Comparison of ENCODE assay signal across 27 cellular contexts in the genomic region with DNA sequence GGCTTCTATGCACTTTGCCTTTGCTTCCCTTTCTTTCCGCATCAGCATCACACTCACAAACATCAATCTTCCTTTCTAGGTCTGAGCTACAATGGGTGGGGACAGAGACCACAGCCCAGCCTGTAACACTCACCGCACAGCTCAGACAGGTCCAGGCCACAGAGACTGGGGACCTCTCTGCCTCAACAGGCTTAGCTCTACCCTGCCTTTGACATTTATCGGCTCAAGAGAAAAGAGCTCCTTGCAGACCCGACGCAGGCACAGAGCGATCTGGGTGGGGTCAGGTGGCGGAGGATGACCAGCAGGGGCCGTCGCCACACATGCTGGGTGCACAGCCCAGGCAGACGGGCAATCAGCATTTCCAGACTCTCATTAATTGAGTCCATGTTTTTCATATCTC.
DNase-seq lines count a peak whose midpoint lies in the region; ATAC-seq, FAIRE-seq and TF ChIP-seq lines count a peak whose summit lies in the region.
"Had no signal": no experiment of that assay in that cellular context is flagged by ENCODE, and none has a peak within 500 bp of the region (broad histone marks: within the 10 kb centered on the region; RNA-seq: fewer than 3 reads in every experiment).

No MANE protein-coding gene starts in this region.

- TF ChIP-seq CTCF in K562 (IDR thresholded peaks at IDR 0.05 in 2 of 3, conservative IDR thresholded peaks at IDR 0.05 in 1 of 3; ENCODE audit: insufficient read depth in 2 of 3, low read depth in 1 of 3, low read length in 3 of 3): peak; percentile 15 to 35 (median 18); a peak in 1 of 6 replicates
- no peak for TF ChIP-seq CTCF in osteocyte (IDR thresholded peaks at IDR 0.05)
- no peak for TF ChIP-seq CTCF in upper lobe of right lung (IDR thresholded peaks at IDR 0.05)

- H3K9ac ChIP-seq in K562 (ENCODE audit: insufficient read depth in 1 of 2, low read depth in 2 of 2, low read length in 2 of 2): no peak overlapping the region
- H3K9ac ChIP-seq: GM23248 had no signal

- DNase-seq in activated CD8-positive, alpha-beta memory T cell treated with anti-CD3 and anti-CD28 coated beads for 24 hours: peak; percentile 30
- no peak for DNase-seq in activated CD8-positive, alpha-beta memory T cell treated with anti-CD3 and anti-CD28 coated beads, Interleukin-2, amount 50 U/mL, for 4 hours
- DNase-seq in K562 (ENCODE audit: extremely low read depth in 1 of 4, low spot score in 3 of 4) (no peak), osteocyte (ENCODE audit: extremely low spot score, unreplicated experiment) (peak; percentile 71), upper lobe of right lung (peak; percentile 27), NCI-H524 (lab: John Stamatoyannopoulos, UW) (no peak), NCI-H1105 treated with DMSO at 0.1 percent for 48 hours (lab: John Stamatoyannopoulos, UW) (no peak), NCI-H446 (lab: John Stamatoyannopoulos, UW) (no peak)
- DNase-seq: Calu3, DMS79 treated with DMSO at 0.1 percent for 48 hours, GF-D8, GM23248, H9, HFFc6, KBM-7, MV-4-11, NCI-H1105, NCI-H146, NCI-H1930, NCI-H2107, NCI-H446 treated with DMSO at 0.1 percent for 48 hours, NCI-H526 treated with DMSO at 0.1 percent for 48 hours, Right ventricle myocardium superior, RPMI8226 had no signal

- no peaks in the 10 kb centered on the region for H3K4me1 Mint-ChIP-seq in osteocyte (ENCODE audit: unreplicated experiment)
- H3K4me1 Mint-ChIP-seq: H9 had no signal

- BruUV-seq in K562 (replicated peaks; lab: Mats Ljungman, UMichigan): no TSS peak

- H3K4me1 ChIP-seq in K562 (replicated peaks in 1 of 2; ENCODE audit: control insufficient read depth in 2 of 2, insufficient read depth in 2 of 2, low read length in 2 of 2) (no peaks in the 10 kb centered on the region), upper lobe of right lung (no peaks in the 10 kb centered on the region)

- no peak overlapping the region for H3K4me3 Mint-ChIP-seq in osteocyte (ENCODE audit: unreplicated experiment)
- H3K4me3 Mint-ChIP-seq: H9, HFFc6 had no signal

- peak in 1 of 2 experiments; percentile 16; a peak in 1 of 4 replicates for TF ChIP-seq RAD21 in K562 (CRISPR knock-in tag; conservative IDR thresholded peaks at IDR 0.05 in 1 of 2, IDR thresholded peaks at IDR 0.05 in 1 of 2)

- no peak overlapping the region for H3K27ac Mint-ChIP-seq in osteocyte (ENCODE audit: unreplicated experiment)
- H3K27ac Mint-ChIP-seq: H9, HFFc6 had no signal

- H2AFZ ChIP-seq in K562 (ENCODE audit: low read depth, low read length): no peak overlapping the region
- H2AFZ ChIP-seq: GM23248 had no signal

- TF ChIP-seq EP300 in K562 (IDR thresholded peaks at IDR 0.05; ENCODE audit: low read length): no peak

- H3K79me2 ChIP-seq in K562 (ENCODE audit: control insufficient read depth, insufficient read depth, low read length): no peaks in the 10 kb centered on the region

- FAIRE-seq in K562 (lab: Jason Lieb, UNC): no peak
- FAIRE-seq: GM12891, GM19239, HTR-8/SVneo had no signal

- H3K9me3 Mint-ChIP-seq in osteocyte (ENCODE audit: unreplicated experiment): peaks cover 47% of the 10 kb centered on the region

- H4K20me1 ChIP-seq in K562 (replicated peaks; ENCODE audit: control insufficient read depth, insufficient read depth, low read length): no peaks in the 10 kb centered on the region

- no peaks in the 10 kb centered on the region for H3K9me1 ChIP-seq in K562 (ENCODE audit: control insufficient read depth, insufficient read depth, low read length)

- POLR2A ChIA-PET in K562 (lab: Yijun Ruan, JAX): interaction anchor here (1.0 kb wide), 1 partner anchor 11 kb away, joined by 3 read pairs; no protein-coding TSS in a partner anchor

- H3K4me3 ChIP-seq in K562 (no peak overlapping the region), upper lobe of right lung (no peak overlapping the region)
- H3K4me3 ChIP-seq: GM23248 had no signal

- ATAC-seq in K562 (peak; percentile 60), upper lobe of right lung (no peak)

- CTCF ChIA-PET in K562 (lab: Yijun Ruan, JAX; ENCODE audit: low intra/inter-chr PET ratio): no interaction called here

- intact Hi-C loops in K562 (cut with micrococcal nuclease) (no loop called here), upper lobe of right lung (cut with DNase I) (no loop called here)

- H3K9me3 ChIP-seq in K562 (replicated peaks; ENCODE audit: control insufficient read depth, insufficient read depth, low read depth, low read length) (no peaks in the 10 kb centered on the region), upper lobe of right lung (no peaks in the 10 kb centered on the region)

- H3K27me3 ChIP-seq in K562 (ENCODE audit: control insufficient read depth in 2 of 2, insufficient read depth in 2 of 2, low read length in 2 of 2) (peaks cover 0 to 16% of the 10 kb centered on the region in 2 experiments; a peak in 1 of 5 replicates), upper lobe of right lung (no peaks in the 10 kb centered on the region)

- no peaks in the 10 kb centered on the region for H3K27me3 Mint-ChIP-seq in osteocyte (ENCODE audit: unreplicated experiment)

- no peak overlapping the region for H3K4me2 ChIP-seq in K562 (ENCODE audit: insufficient read depth, low read length)

- in situ Hi-C loops in K562 (cut with MboI): loop anchor here (25.0 kb wide), 1 partner anchor 888 kb away; a partner anchor contains a TSS

- H3K36me3 Mint-ChIP-seq in osteocyte (ENCODE audit: unreplicated experiment): peaks cover 2% of the 10 kb centered on the region

- TF ChIP-seq POLR2A in K562 (conservative IDR thresholded peaks at IDR 0.05): no peak

- H3K27ac ChIP-seq in K562 (ENCODE audit: extremely low read depth, low read depth, low read length): no peak overlapping the region
- no peak overlapping the region for H3K27ac ChIP-seq in upper lobe of right lung
- H3K27ac ChIP-seq: GM23248 had no signal

- WGBS in K562 (ENCODE audit: insufficient coverage, low coverage, missing lambda C conversion rate): 0% methylated on average over 8 of the region's 10 CpGs

- no peaks in the 10 kb centered on the region for H3K36me3 ChIP-seq in K562 (ENCODE audit: control insufficient read depth, insufficient read depth, low read length)
- no peaks in the 10 kb centered on the region for H3K36me3 ChIP-seq in upper lobe of right lung

TF ChIP-seq in K562, 482 proteins besides CTCF, POLR2A, EP300 and RAD21:
- TF ChIP-seq BRCA1 (IDR thresholded peaks at IDR 0.05) (no peak), BRCA1 (CRISPR knock-in tag; IDR thresholded peaks at IDR 0.05) (no peak)

Comparison
In these comparisons a context has a peak if more than half of its experiments do, and no peak if none do; other contexts are left out.
1. DNase-seq: peak in activated CD8-positive, alpha-beta memory T cell treated with anti-CD3 and anti-CD28 coated beads for 24 hours (single experiment), osteocyte (single experiment) and upper lobe of right lung (single experiment); none in activated CD8-positive, alpha-beta memory T cell treated with anti-CD3 and anti-CD28 coated beads, Interleukin-2, amount 50 U/mL, for 4 hours (single experiment), K562 (0 of 4), NCI-H524 (0 of 2), NCI-H1105 treated with DMSO at 0.1 percent for 48 hours (single experiment) and NCI-H446 (0 of 2).
2. CTCF ChIP-seq: peak in K562 (3 of 3); none in osteocyte (single experiment) and upper lobe of right lung (single experiment).